In genomic region chr10:17444062-17444714, GRCh38 we compare ENCODE assay signal across 11 cellular contexts. TPM values are rescaled to one million over a fixed set of nuclear protein-coding genes. Genes with fewer than 3 reads are reported as not detected.
A peak's percentile ranks its signal among the peaks of the same experiment; 100 is the strongest.
DNase-seq lines count a peak whose midpoint lies in the region; ATAC-seq, FAIRE-seq and TF ChIP-seq lines count a peak whose summit lies in the region.
"Had no signal": no experiment of that assay in that cellular context is flagged by ENCODE, and none has a peak within 500 bp of the region (broad histone marks: within the 10 kb centered on the region; RNA-seq: fewer than 3 reads in every experiment).

No MANE protein-coding gene starts in this region.

- H3K27ac Mint-ChIP-seq in activated naive CD8-positive, alpha-beta T cell treated with anti-CD3 and anti-CD28 coated beads, Interleukin-2, amount 50 U/mL, for 24 hours: peak overlapping the region; percentile 17

- peak; percentile 65 for FAIRE-seq in GM19239 (lab: Jason Lieb, UNC)

- peaks cover 6% of the 10 kb centered on the region for H3K36me3 Mint-ChIP-seq in activated naive CD8-positive, alpha-beta T cell treated with anti-CD3 and anti-CD28 coated beads, Interleukin-2, amount 50 U/mL, for 24 hours (ENCODE audit: low read depth)

- ATAC-seq in HG03066 (IDR thresholded peaks at IDR 0.05; ENCODE audit: low read depth, unreplicated experiment): peak; percentile 77
- ATAC-seq in activated naive CD8-positive, alpha-beta T cell treated with anti-CD3 and anti-CD28 coated beads, Interleukin-2, amount 50 U/mL, for 24 hours: peak; percentile 89
- ATAC-seq: left lung had no signal

- peaks cover 25% of the 10 kb centered on the region for H3K27me3 Mint-ChIP-seq in activated naive CD8-positive, alpha-beta T cell treated with anti-CD3 and anti-CD28 coated beads, Interleukin-2, amount 50 U/mL, for 24 hours

- POLR2A ChIA-PET in GM10248 (lab: Yijun Ruan, JAX): no interaction called here

- H3K4me3 Mint-ChIP-seq in activated naive CD8-positive, alpha-beta T cell treated with anti-CD3 and anti-CD28 coated beads, Interleukin-2, amount 50 U/mL, for 24 hours: peak overlapping the region; percentile 12

- no peak for TF ChIP-seq CTCF in GM10248 (IDR thresholded peaks at IDR 0.05; ENCODE audit: control extremely low read depth, extremely low read depth, low read depth, missing control alignments)

- CTCF ChIA-PET in GM10248 (lab: Yijun Ruan, JAX): interaction anchor here (1.1 to 1.4 kb wide), 2 partner anchors 9 to 15 kb away, joined by 5 read pairs; no protein-coding TSS in a partner anchor

- H3K4me1 Mint-ChIP-seq in activated naive CD8-positive, alpha-beta T cell treated with anti-CD3 and anti-CD28 coated beads, Interleukin-2, amount 50 U/mL, for 24 hours: peaks cover 13% of the 10 kb centered on the region

- DNase-seq in GM10248 (ENCODE audit: extremely low spot score) (peak; percentile 33), GM19239 (ENCODE audit: insufficient read length, low spot score) (no peak), mucosa of gallbladder (ENCODE audit: low spot score) (no peak), SW480 (ENCODE audit: low spot score) (no peak), NCI-H69 (lab: John Stamatoyannopoulos, UW) (no peak), GDM1 (lab: John Stamatoyannopoulos, UW) (no peak)
- DNase-seq in activated naive CD8-positive, alpha-beta T cell treated with anti-CD3 and anti-CD28 coated beads, Interleukin-2, amount 50 U/mL, for 24 hours: no peak
- DNase-seq: caudate nucleus, left lung, SK-N-SH had no signal

- peaks cover 1% of the 10 kb centered on the region for H3K9me3 Mint-ChIP-seq in activated naive CD8-positive, alpha-beta T cell treated with anti-CD3 and anti-CD28 coated beads, Interleukin-2, amount 50 U/mL, for 24 hours

RNA-seq across cellular contexts. Expression of gene ST8SIA6, which starts 10.2 kb away (rescaled TPM):
- total RNA-seq in mucosa of gallbladder: 0.92 TPM
